In genomic region chr20:45095753-45096371, GRCh38 we compare ENCODE assay signal across 8 cellular contexts. TPM values are rescaled to one million over a fixed set of nuclear protein-coding genes. Genes with fewer than 3 reads are reported as not detected.
DNase-seq lines count a peak whose midpoint lies in the region; ATAC-seq and TF ChIP-seq lines count a peak whose summit lies in the region.

No MANE protein-coding gene starts in this region.

- peak overlapping the region; percentile 66 for H2AFZ ChIP-seq in Loucy (ENCODE audit: low read length)

- intact Hi-C loops in ascending aorta (cut with DNase I): loop anchor here (1.0 to 2.0 kb wide), 2 partner anchors 51 to 85 kb away; no protein-coding TSS in a partner anchor

- no peaks in the 10 kb centered on the region for H3K36me3 Mint-ChIP-seq in T-helper 17 cell (ENCODE audit: low read depth)

- ATAC-seq in T-helper 17 cell (peak; percentile 72), GM21528 (IDR thresholded peaks at IDR 0.05; ENCODE audit: low FRiP score, unreplicated experiment) (no peak), omental fat pad (ENCODE audit: low FRiP score) (no peak)

- H4K20me1 ChIP-seq in Loucy (ENCODE audit: insufficient read depth, low read length, poor library complexity, severe bottlenecking): no peaks in the 10 kb centered on the region

- H3K27me3 ChIP-seq in Loucy (ENCODE audit: insufficient read depth, low read length, poor library complexity, severe bottlenecking) (no peaks in the 10 kb centered on the region), ascending aorta (no peaks in the 10 kb centered on the region)

- H3K27ac ChIP-seq in ascending aorta: no peak overlapping the region

- H3K9me3 ChIP-seq in Loucy (ENCODE audit: insufficient read depth, low read depth, low read length): no peaks in the 10 kb centered on the region
- no peaks in the 10 kb centered on the region for H3K9me3 ChIP-seq in T-helper 17 cell (ENCODE audit: control insufficient read depth, low read length, poor library complexity, severe bottlenecking)
- H3K9me3 ChIP-seq in ascending aorta: no peaks in the 10 kb centered on the region

- TF ChIP-seq CTCF in Loucy (conservative IDR thresholded peaks at IDR 0.05; ENCODE audit: low read length): peak; percentile 87
- peak; percentile 32 to 76 (median 57) for TF ChIP-seq CTCF in ascending aorta (IDR thresholded peaks at IDR 0.05)
- TF ChIP-seq CTCF in omental fat pad (IDR thresholded peaks at IDR 0.05): no peak

- DNase-seq in GF-D8 (lab: John Stamatoyannopoulos, UW): peak; percentile 11
- peak in 2 of 3 donors; percentile 22 to 36 for DNase-seq in T-helper 17 cell
- DNase-seq in ascending aorta (ENCODE audit: low spot score in 2 of 2): no peak
- peak; percentile 45 to 50 for DNase-seq in hippocampal formation (lab: John Stamatoyannopoulos, UW)
- peak; percentile 71 for DNase-seq in stimulated activated CD4-positive, alpha-beta T cell treated with anti-CD3 and anti-CD28 coated beads, Interleukin-15, amount 100 ng/mL, for 24 hours
- no peak for DNase-seq in omental fat pad (ENCODE audit: low spot score)

- no peak overlapping the region for H3K4me2 ChIP-seq in Loucy (ENCODE audit: low read depth, low read length, poor library complexity, severe bottlenecking)

- H3K4me1 ChIP-seq in Loucy (ENCODE audit: insufficient read depth, low read length, poor library complexity, severe bottlenecking) (peaks cover 16% of the 10 kb centered on the region), ascending aorta (no peaks in the 10 kb centered on the region)

- no peak overlapping the region for H3K27ac Mint-ChIP-seq in T-helper 17 cell

- peaks cover 36% of the 10 kb centered on the region for H3K27me3 Mint-ChIP-seq in T-helper 17 cell

- no peaks in the 10 kb centered on the region for H3K36me3 ChIP-seq in Loucy (ENCODE audit: insufficient read depth, low read length)
- no peaks in the 10 kb centered on the region for H3K36me3 ChIP-seq in ascending aorta

- H3K4me1 Mint-ChIP-seq in T-helper 17 cell: peaks cover 12% of the 10 kb centered on the region

- no peak overlapping the region for H3K4me3 Mint-ChIP-seq in T-helper 17 cell

- H3K4me3 ChIP-seq in Loucy (ENCODE audit: low read length, poor library complexity, severe bottlenecking) (no peak overlapping the region), ascending aorta (no peak overlapping the region)

- H3K79me2 ChIP-seq in Loucy (ENCODE audit: insufficient read depth, low read length): no peaks in the 10 kb centered on the region

- H3F3A ChIP-seq in Loucy (ENCODE audit: low read depth): no peaks in the 10 kb centered on the region

- no peak overlapping the region for H3K9ac ChIP-seq in Loucy (ENCODE audit: low read depth, low read length, poor library complexity, severe bottlenecking)

- H3K9me2 ChIP-seq in Loucy (replicated peaks; ENCODE audit: low read depth, low read length): no peaks in the 10 kb centered on the region

RNA-seq across cellular contexts. Expression of gene KCNS1, which starts 5.1 kb away (rescaled TPM):
- total RNA-seq in T-helper 17 cell (not detected), ascending aorta (not detected), omental fat pad (under 1 TPM in 3 of 4 donors, not detected in 1; 0.47 to 0.60 (median 0.56) TPM)

RNA-seq across cellular contexts. Expression of gene WFDC5, which starts 19.1 kb away (rescaled TPM):
- not detected for total RNA-seq in T-helper 17 cell
- not detected for total RNA-seq in ascending aorta
- total RNA-seq in omental fat pad: not detected

RNA-seq across cellular contexts. Expression of gene WFDC12, which starts 28.4 kb away (rescaled TPM):
- not detected for total RNA-seq in T-helper 17 cell
- total RNA-seq in ascending aorta: not detected
- not detected for total RNA-seq in omental fat pad

Comparison
In these comparisons a context has a peak if more than half of its experiments do, and no peak if none do; other contexts are left out.
1. DNase-seq: peak in GF-D8 (single experiment), T-helper 17 cell (2 of 3), hippocampal formation (2 of 2) and stimulated activated CD4-positive, alpha-beta T cell treated with anti-CD3 and anti-CD28 coated beads, Interleukin-15, amount 100 ng/mL, for 24 hours (single experiment); none in ascending aorta (0 of 2) and omental fat pad (single experiment).
2. CTCF ChIP-seq: peak in Loucy (single experiment) and ascending aorta (3 of 3); none in omental fat pad (0 of 3).